ENCODE assay signal across 7 cellular contexts in the genomic region with DNA sequence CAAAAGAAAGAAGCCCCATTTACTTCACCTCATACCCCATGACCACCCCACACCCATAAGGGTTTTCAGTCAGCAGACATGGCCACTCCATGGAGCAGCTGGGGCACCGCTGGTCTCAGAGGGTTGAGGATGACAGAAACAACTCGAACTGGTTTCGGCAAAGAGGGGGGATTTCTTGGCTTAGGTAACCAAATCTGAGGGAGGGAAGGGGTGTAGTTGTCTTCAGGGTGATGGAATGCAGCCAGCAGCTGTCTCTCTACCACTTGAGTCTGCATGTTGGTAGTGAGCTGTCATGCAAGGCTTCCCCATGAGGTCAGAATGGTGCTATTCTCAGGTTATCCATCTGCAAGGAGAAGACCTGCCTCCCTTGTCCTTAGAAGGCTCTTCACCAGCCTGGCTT. TPM values are rescaled to one million over a fixed set of nuclear protein-coding genes. Genes with fewer than 3 reads are reported as not detected.
"Had no signal": no experiment of that assay in that cellular context is flagged by ENCODE, and none has a peak within 500 bp of the region (broad histone marks: within the 10 kb centered on the region; RNA-seq: fewer than 3 reads in every experiment).

No MANE protein-coding gene starts in this region.

- DNase-seq: IMR-90, KBM-7 had no signal

- H3K4me3 ChIP-seq: K562 had no signal

- ATAC-seq: HepG2, K562 had no signal

- H3K27ac ChIP-seq: HL-60 had no signal

RNA-seq across cellular contexts. Expression of a gene that starts 55.5 kb away (rescaled TPM):
- total RNA-seq: HT-29, HT1080, IMR-90 had no signal

RNA-seq across cellular contexts. Expression of a gene that starts 55.5 kb away (rescaled TPM):
- total RNA-seq: HT-29, HT1080, IMR-90, K562 had no signal
